ENCODE assay signal across 1 cellular context in the genomic region with DNA sequence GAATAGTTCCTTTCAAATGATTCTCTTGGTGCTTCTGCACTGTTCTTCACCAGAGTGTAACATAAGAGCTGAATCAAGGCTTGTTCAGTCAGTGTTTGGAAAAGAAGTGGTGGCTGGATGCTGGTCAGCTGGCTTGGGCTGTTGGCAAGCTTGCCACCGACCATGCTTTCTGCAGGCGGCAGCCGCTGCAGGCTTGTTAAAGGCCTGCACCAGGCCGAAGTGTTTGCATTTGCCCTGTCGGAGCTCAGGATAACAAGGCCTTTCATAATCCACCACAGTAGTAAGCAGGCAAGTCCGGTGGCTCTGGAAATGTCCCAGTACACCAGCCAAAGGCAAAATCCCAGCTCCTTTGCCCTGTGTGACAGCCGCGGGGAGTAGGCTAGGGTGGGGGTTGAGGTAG.
TF ChIP-seq lines count a peak whose summit lies in the region.

No MANE protein-coding gene starts in this region.

TF ChIP-seq in HepG2, 621 proteins besides CTCF, POLR2A, EP300 and RAD21 (continued from another document and continues in another):
- TF ChIP-seq, protein P1, sequence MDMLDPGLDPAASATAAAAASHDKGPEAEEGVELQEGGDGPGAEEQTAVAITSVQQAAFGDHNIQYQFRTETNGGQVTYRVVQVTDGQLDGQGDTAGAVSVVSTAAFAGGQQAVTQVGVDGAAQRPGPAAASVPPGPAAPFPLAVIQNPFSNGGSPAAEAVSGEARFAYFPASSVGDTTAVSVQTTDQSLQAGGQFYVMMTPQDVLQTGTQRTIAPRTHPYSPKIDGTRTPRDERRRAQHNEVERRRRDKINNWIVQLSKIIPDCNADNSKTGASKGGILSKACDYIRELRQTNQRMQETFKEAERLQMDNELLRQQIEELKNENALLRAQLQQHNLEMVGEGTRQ (IDR thresholded peaks at IDR 0.05; ENCODE audit: low read depth, low read length): no peak
- TF ChIP-seq, protein P1 (CRISPR knock-in tag; IDR thresholded peaks at IDR 0.05; ENCODE audit: borderline replicate concordance): no peak
- TF ChIP-seq ZNF776 (CRISPR knock-in tag; IDR thresholded peaks at IDR 0.05): no peak
- TF ChIP-seq, protein P2, sequence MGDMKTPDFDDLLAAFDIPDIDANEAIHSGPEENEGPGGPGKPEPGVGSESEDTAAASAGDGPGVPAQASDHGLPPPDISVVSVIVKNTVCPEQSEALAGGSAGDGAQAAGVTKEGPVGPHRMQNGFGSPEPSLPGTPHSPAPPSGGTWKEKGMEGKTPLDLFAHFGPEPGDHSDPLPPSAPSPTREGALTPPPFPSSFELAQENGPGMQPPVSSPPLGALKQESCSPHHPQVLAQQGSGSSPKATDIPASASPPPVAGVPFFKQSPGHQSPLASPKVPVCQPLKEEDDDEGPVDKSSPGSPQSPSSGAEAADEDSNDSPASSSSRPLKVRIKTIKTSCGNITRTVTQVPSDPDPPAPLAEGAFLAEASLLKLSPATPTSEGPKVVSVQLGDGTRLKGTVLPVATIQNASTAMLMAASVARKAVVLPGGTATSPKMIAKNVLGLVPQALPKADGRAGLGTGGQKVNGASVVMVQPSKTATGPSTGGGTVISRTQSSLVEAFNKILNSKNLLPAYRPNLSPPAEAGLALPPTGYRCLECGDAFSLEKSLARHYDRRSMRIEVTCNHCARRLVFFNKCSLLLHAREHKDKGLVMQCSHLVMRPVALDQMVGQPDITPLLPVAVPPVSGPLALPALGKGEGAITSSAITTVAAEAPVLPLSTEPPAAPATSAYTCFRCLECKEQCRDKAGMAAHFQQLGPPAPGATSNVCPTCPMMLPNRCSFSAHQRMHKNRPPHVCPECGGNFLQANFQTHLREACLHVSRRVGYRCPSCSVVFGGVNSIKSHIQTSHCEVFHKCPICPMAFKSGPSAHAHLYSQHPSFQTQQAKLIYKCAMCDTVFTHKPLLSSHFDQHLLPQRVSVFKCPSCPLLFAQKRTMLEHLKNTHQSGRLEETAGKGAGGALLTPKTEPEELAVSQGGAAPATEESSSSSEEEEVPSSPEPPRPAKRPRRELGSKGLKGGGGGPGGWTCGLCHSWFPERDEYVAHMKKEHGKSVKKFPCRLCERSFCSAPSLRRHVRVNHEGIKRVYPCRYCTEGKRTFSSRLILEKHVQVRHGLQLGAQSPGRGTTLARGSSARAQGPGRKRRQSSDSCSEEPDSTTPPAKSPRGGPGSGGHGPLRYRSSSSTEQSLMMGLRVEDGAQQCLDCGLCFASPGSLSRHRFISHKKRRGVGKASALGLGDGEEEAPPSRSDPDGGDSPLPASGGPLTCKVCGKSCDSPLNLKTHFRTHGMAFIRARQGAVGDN (CRISPR knock-in tag; IDR thresholded peaks at IDR 0.05): peak; percentile 96
- no peak for TF ChIP-seq SP5 (CRISPR knock-in tag; IDR thresholded peaks at IDR 0.05; ENCODE audit: borderline replicate concordance, low read depth)
- no peak for TF ChIP-seq CHD4 (IDR thresholded peaks at IDR 0.05; ENCODE audit: borderline replicate concordance, low read length)
- no peak for TF ChIP-seq NPAS2 (CRISPR knock-in tag; IDR thresholded peaks at IDR 0.05; ENCODE audit: borderline replicate concordance)
- TF ChIP-seq SOX13 (IDR thresholded peaks at IDR 0.05): no peak
- peak in 1 of 2 experiments; percentile 31; a peak in 1 of 4 replicates for TF ChIP-seq SOX13 (CRISPR knock-in tag; conservative IDR thresholded peaks at IDR 0.05 in 1 of 2, IDR thresholded peaks at IDR 0.05 in 1 of 2)
- TF ChIP-seq ZGPAT (CRISPR knock-in tag; IDR thresholded peaks at IDR 0.05): peak; percentile 31; the same call in 1 of the 2 replicates
- no peak for TF ChIP-seq ZNF546 (CRISPR knock-in tag; conservative IDR thresholded peaks at IDR 0.05)
- TF ChIP-seq UBTF (CRISPR knock-in tag; IDR thresholded peaks at IDR 0.05): peak; percentile 53
- TF ChIP-seq SNAPC5 (CRISPR knock-in tag; IDR thresholded peaks at IDR 0.05; ENCODE audit: borderline replicate concordance): no peak
- TF ChIP-seq NFE2L2 (IDR thresholded peaks at IDR 0.05; ENCODE audit: low read length): no peak
- 0 out of 2 replicates have a peak, but pooled peaks have one; percentile 52 for TF ChIP-seq ZSCAN21 (CRISPR knock-in tag; IDR thresholded peaks at IDR 0.05; ENCODE audit: borderline replicate concordance)
- no peak for TF ChIP-seq BRD4 (CRISPR knock-in tag; IDR thresholded peaks at IDR 0.05)
- no peak for TF ChIP-seq FOXK1 (CRISPR knock-in tag; IDR thresholded peaks at IDR 0.05; ENCODE audit: borderline replicate concordance, low read depth)
- no peak for TF ChIP-seq TRIM22 (IDR thresholded peaks at IDR 0.05)
- TF ChIP-seq ZNF460 (CRISPR knock-in tag; IDR thresholded peaks at IDR 0.05; ENCODE audit: borderline replicate concordance): no peak
- TF ChIP-seq U2AF1 (optimal IDR thresholded peaks at IDR 0.05; ENCODE audit: low read depth, low read length): no peak
- no peak for TF ChIP-seq JUN (CRISPR knock-in tag; IDR thresholded peaks at IDR 0.05)
- peak; percentile 53; the same call in 1 of the 2 replicates for TF ChIP-seq ZNF274 (CRISPR knock-in tag; IDR thresholded peaks at IDR 0.05)
- TF ChIP-seq ZNF713 (CRISPR knock-in tag; IDR thresholded peaks at IDR 0.05): 0 out of 2 replicates have a peak, but pooled peaks have one; percentile 45
- TF ChIP-seq MAFK (conservative IDR thresholded peaks at IDR 0.05 in 1 of 2, IDR thresholded peaks at IDR 0.05 in 1 of 2; ENCODE audit: low read length in 2 of 2): no peak
- no peak for TF ChIP-seq ZNF720 (CRISPR knock-in tag; IDR thresholded peaks at IDR 0.05)
- 0 out of 2 replicates have a peak, but pooled peaks have one; percentile 35 for TF ChIP-seq SALL2 (CRISPR knock-in tag; IDR thresholded peaks at IDR 0.05)
- TF ChIP-seq ZNF121 (CRISPR knock-in tag; IDR thresholded peaks at IDR 0.05): no peak
- no peak for TF ChIP-seq ZNF251 (CRISPR knock-in tag; IDR thresholded peaks at IDR 0.05)
- TF ChIP-seq ATRX (CRISPR knock-in tag; IDR thresholded peaks at IDR 0.05; ENCODE audit: borderline replicate concordance): no peak
- no peak for TF ChIP-seq PHF20 (CRISPR knock-in tag; IDR thresholded peaks at IDR 0.05)
- TF ChIP-seq, protein P3, sequence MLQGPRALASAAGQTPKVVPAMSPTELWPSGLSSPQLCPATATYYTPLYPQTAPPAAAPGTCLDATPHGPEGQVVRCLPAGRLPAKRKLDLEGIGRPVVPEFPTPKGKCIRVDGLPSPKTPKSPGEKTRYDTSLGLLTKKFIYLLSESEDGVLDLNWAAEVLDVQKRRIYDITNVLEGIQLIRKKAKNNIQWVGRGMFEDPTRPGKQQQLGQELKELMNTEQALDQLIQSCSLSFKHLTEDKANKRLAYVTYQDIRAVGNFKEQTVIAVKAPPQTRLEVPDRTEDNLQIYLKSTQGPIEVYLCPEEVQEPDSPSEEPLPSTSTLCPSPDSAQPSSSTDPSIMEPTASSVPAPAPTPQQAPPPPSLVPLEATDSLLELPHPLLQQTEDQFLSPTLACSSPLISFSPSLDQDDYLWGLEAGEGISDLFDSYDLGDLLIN (CRISPR knock-in tag; IDR thresholded peaks at IDR 0.05; ENCODE audit: borderline replicate concordance): no peak
- no peak for TF ChIP-seq ZNF451 (CRISPR knock-in tag; IDR thresholded peaks at IDR 0.05)
- TF ChIP-seq THAP11 (CRISPR knock-in tag; IDR thresholded peaks at IDR 0.05): 0 out of 2 replicates have a peak, but pooled peaks have one; percentile 12
- no peak for TF ChIP-seq KLF6 (CRISPR knock-in tag; IDR thresholded peaks at IDR 0.05)
- TF ChIP-seq ZNF83 (CRISPR knock-in tag; IDR thresholded peaks at IDR 0.05; ENCODE audit: borderline replicate concordance): no peak
- TF ChIP-seq ZNF746 (CRISPR knock-in tag; IDR thresholded peaks at IDR 0.05): 0 out of 2 replicates have a peak, but pooled peaks have one; percentile 50
- no peak for TF ChIP-seq MATR3 (CRISPR knock-in tag; IDR thresholded peaks at IDR 0.05)
- no peak for TF ChIP-seq SRSF1 (optimal IDR thresholded peaks at IDR 0.05; ENCODE audit: low read depth, low read length)
- TF ChIP-seq ETV6 (CRISPR knock-in tag; conservative IDR thresholded peaks at IDR 0.05): no peak
- TF ChIP-seq, protein P4, sequence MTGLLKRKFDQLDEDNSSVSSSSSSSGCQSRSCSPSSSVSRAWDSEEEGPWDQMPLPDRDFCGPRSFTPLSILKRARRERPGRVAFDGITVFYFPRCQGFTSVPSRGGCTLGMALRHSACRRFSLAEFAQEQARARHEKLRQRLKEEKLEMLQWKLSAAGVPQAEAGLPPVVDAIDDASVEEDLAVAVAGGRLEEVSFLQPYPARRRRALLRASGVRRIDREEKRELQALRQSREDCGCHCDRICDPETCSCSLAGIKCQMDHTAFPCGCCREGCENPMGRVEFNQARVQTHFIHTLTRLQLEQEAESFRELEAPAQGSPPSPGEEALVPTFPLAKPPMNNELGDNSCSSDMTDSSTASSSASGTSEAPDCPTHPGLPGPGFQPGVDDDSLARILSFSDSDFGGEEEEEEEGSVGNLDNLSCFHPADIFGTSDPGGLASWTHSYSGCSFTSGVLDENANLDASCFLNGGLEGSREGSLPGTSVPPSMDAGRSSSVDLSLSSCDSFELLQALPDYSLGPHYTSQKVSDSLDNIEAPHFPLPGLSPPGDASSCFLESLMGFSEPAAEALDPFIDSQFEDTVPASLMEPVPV (CRISPR knock-in tag; IDR thresholded peaks at IDR 0.05): no peak
- TF ChIP-seq, protein P5, sequence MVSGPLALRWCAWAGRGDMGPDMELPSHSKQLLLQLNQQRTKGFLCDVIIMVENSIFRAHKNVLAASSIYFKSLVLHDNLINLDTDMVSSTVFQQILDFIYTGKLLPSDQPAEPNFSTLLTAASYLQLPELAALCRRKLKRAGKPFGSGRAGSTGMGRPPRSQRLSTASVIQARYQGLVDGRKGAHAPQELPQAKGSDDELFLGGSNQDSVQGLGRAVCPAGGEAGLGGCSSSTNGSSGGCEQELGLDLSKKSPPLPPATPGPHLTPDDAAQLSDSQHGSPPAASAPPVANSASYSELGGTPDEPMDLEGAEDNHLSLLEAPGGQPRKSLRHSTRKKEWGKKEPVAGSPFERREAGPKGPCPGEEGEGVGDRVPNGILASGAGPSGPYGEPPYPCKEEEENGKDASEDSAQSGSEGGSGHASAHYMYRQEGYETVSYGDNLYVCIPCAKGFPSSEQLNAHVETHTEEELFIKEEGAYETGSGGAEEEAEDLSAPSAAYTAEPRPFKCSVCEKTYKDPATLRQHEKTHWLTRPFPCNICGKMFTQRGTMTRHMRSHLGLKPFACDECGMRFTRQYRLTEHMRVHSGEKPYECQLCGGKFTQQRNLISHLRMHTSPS (CRISPR knock-in tag; IDR thresholded peaks at IDR 0.05; ENCODE audit: low read depth): peak; percentile 44
- TF ChIP-seq ZBTB8A (CRISPR knock-in tag; IDR thresholded peaks at IDR 0.05; ENCODE audit: borderline replicate concordance, low read depth): no peak
- TF ChIP-seq NR2F2 (IDR thresholded peaks at IDR 0.05; ENCODE audit: borderline replicate concordance, low read depth): no peak
